17 cellular contexts compared by ENCODE assay signal in the genomic region with DNA sequence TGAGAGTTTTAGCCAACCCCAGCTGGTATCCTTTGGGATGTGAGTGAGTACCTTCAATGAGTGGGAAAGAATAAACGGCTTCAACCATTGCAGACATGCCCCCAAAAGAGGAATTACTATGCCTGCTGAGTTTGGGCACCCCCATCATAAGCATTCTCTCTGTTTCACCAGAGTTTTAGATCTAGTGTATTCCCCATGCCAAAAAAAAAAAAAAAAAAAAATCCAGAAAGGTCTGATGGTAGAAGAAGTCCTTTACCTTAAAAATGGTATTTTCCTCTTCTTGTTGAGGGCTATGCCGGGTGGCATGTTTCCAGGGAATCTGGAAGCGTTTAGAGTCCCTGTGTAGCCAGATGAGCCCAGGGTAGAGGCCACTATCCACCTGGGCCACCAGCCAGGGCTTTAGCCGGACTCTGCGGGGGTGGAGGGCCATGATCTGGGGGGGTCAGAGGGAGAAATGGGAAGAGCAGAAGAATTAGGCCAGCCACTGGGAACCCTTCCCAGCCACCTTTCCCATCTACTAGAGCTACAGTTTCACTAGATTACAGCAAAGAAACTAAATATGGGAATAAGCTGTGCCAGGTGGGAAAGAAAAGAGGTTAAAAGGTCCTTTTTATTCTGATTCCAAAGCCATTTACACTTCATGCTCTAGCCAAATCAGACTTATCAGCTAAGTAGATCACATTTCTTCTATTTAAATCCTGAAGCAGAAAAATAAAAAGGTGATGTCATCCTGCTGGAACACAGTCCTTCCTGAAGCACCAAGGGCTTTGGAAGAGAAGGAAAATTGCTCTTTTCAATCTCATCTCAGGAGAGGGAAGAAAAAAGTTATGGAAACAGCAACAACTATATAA. TPM values are rescaled to one million over a fixed set of nuclear protein-coding genes. Genes with fewer than 3 reads are reported as not detected.
DNase-seq lines count a peak whose midpoint lies in the region; ATAC-seq and TF ChIP-seq lines count a peak whose summit lies in the region.
"Had no signal": no experiment of that assay in that cellular context is flagged by ENCODE, and none has a peak within 500 bp of the region (broad histone marks: within the 10 kb centered on the region; RNA-seq: fewer than 3 reads in every experiment).

No MANE protein-coding gene starts in this region.

- H3K9me3 Mint-ChIP-seq in HFFc6 = no peaks in the 10 kb centered on the region
- H3K9me3 Mint-ChIP-seq: activated T-helper 2 cell treated with anti-CD3 and anti-CD28 coated beads, Interferon-gamma antibody, Interleukin-2, Interleukin-4, amounts not matched to agents 10 μg/mL and 5 μg/mL and 100 μg/mL, durations not matched to agents 14 hours and 24 hours and 36 hours; stimulated activated memory B cell treated with anti-CD40 and anti-IgM and Interleukin-4, amounts not matched to agents 10 μg/mL and 1 μg/mL and 100 μg/mL, for 72 hours had no signal

- H3K4me3 ChIP-seq in astrocyte of the spinal cord (ENCODE audit: low read depth, low read length) (no peak overlapping the region), gastrocnemius medialis (no peak overlapping the region), colonic mucosa (no peak overlapping the region)

- DNase-seq in HFFc6 = peak; percentile 20
- peak; percentile 13 for DNase-seq in astrocyte of the spinal cord (ENCODE audit: low read depth, low spot score)
- peak; percentile 52 for DNase-seq in left ventricle myocardium superior
- peak in 1 of 2 donors; percentile 13 for DNase-seq in gastrocnemius medialis
- no peak for DNase-seq in NCI-H1105 treated with DMSO at 0.1 percent for 48 hours (lab: John Stamatoyannopoulos, UW)
- no peak for DNase-seq in colonic mucosa
- DNase-seq: activated CD4-positive, alpha-beta T cell treated with anti-CD3 and anti-CD28 coated beads, Interleukin-2, amount 50 U/mL, for 4 hours; MM.1S; NCI-H446 treated with DMSO at 0.1 percent for 48 hours had no signal

- peaks cover 38% of the 10 kb centered on the region for H3K4me1 Mint-ChIP-seq in HFFc6 (ENCODE audit: low read depth)

- TF ChIP-seq POLR2A in gastrocnemius medialis (IDR thresholded peaks at IDR 0.05) = no peak

- H3K9me3 ChIP-seq in gastrocnemius medialis = no peaks in the 10 kb centered on the region
- no peaks in the 10 kb centered on the region for H3K9me3 ChIP-seq in colonic mucosa

- H3K4me3 Mint-ChIP-seq in HFFc6 = no peak overlapping the region
- H3K4me3 Mint-ChIP-seq: stimulated activated memory B cell treated with anti-CD40 and anti-IgM and Interleukin-4, amounts not matched to agents 10 μg/mL and 1 μg/mL and 100 μg/mL, for 72 hours had no signal

- peak overlapping the region; percentile 60; the same call in 1 of the 2 replicates for H3K27ac Mint-ChIP-seq in HFFc6
- H3K27ac Mint-ChIP-seq: activated T-helper 2 cell treated with anti-CD3 and anti-CD28 coated beads, Interferon-gamma antibody, Interleukin-2, Interleukin-4, amounts not matched to agents 10 μg/mL and 5 μg/mL and 100 μg/mL, durations not matched to agents 14 hours and 24 hours and 36 hours; stimulated activated memory B cell treated with anti-CD40 and anti-IgM and Interleukin-4, amounts not matched to agents 10 μg/mL and 1 μg/mL and 100 μg/mL, for 72 hours had no signal

- no peak overlapping the region for H3K9ac ChIP-seq in colonic mucosa (ENCODE audit: low read depth in 2 of 2, low read length in 2 of 2)

- in situ Hi-C loops in astrocyte of the spinal cord (cut with HindIII; ENCODE audit: low sequenced_read_pairs) (no loop called here), gastrocnemius medialis (cut with MboI; ENCODE audit: low sequenced_read_pairs in 4 of 4) (no loop called here)

- intact Hi-C loops in left ventricle myocardium superior (cut with micrococcal nuclease) (no loop called here), gastrocnemius medialis (cut with DNase I; ENCODE audit: low total_unique reads) (no loop called here), colonic mucosa (cut with DNase I) (no loop called here)

- no peaks in the 10 kb centered on the region for H3K36me3 ChIP-seq in gastrocnemius medialis
- H3K36me3 ChIP-seq in colonic mucosa = no peaks in the 10 kb centered on the region

- H3K27ac ChIP-seq in gastrocnemius medialis (peak overlapping the region in 3 of 4 donors; percentile 8 to 28 (median 25)), colonic mucosa (no peak overlapping the region)

- TF ChIP-seq CTCF in HFFc6 (IDR thresholded peaks at IDR 0.05) = no peak
- no peak for TF ChIP-seq CTCF in astrocyte of the spinal cord (IDR thresholded peaks at IDR 0.05; ENCODE audit: low read depth, low read length)
- TF ChIP-seq CTCF in gastrocnemius medialis (IDR thresholded peaks at IDR 0.05 in 4 of 5, conservative IDR thresholded peaks at IDR 0.05 in 1 of 5) = no peak
- TF ChIP-seq CTCF in colonic mucosa (IDR thresholded peaks at IDR 0.05) = no peak

- ATAC-seq in left ventricle myocardium superior (peak; percentile 72), gastrocnemius medialis (no peak), GM21529 (IDR thresholded peaks at IDR 0.05; ENCODE audit: unreplicated experiment) (no peak), GM18517 (IDR thresholded peaks at IDR 0.05; ENCODE audit: unreplicated experiment) (no peak)
- ATAC-seq: HCT116; stimulated activated memory B cell treated with anti-CD40 and anti-IgM and Interleukin-4, amounts not matched to agents 10 μg/mL and 1 μg/mL and 100 μg/mL, for 72 hours had no signal

- H3K4me1 ChIP-seq in gastrocnemius medialis = peaks cover 0 to 11% of the 10 kb centered on the region in 2 donors
- no peaks in the 10 kb centered on the region for H3K4me1 ChIP-seq in colonic mucosa

- peaks cover 7 to 11% (median 9%) of the 10 kb centered on the region in 3 donors for H3K27me3 ChIP-seq in gastrocnemius medialis
- H3K27me3 ChIP-seq in colonic mucosa = no peaks in the 10 kb centered on the region

- peaks cover 4% of the 10 kb centered on the region for H3K27me3 Mint-ChIP-seq in HFFc6 (ENCODE audit: insufficient read depth)
- H3K27me3 Mint-ChIP-seq: stimulated activated memory B cell treated with anti-CD40 and anti-IgM and Interleukin-4, amounts not matched to agents 10 μg/mL and 1 μg/mL and 100 μg/mL, for 72 hours had no signal

- H3K36me3 Mint-ChIP-seq in HFFc6 (ENCODE audit: low read depth) = no peaks in the 10 kb centered on the region

RNA-seq across cellular contexts. Expression of a gene that starts 4.7 kb away (rescaled TPM):
- total RNA-seq in HFFc6 (2021; fragmentation: NEBNext Ultra II Directional; extraction: Animal tissue kit (Norgen Biotek cat#: 25700)) = 1 to 10 TPM in 2 of 6 experiments, under 1 TPM in 4; 0.14 to 3.2 (median 0.28) TPM
- total RNA-seq in left ventricle myocardium superior (48.5 TPM), gastrocnemius medialis (1 to 10 TPM in 1 of 4 donors, under 1 TPM in 3; 0.31 to 1.7 (median 0.49) TPM), colonic mucosa (100 to 1,000 TPM in 1 of 2 donors, 10 to 100 TPM in 1; 87.5 to 133 TPM)
- total RNA-seq: T-helper 2 cell treated with Interferon-gamma antibody and Interleukin-4, amounts not matched to agents 100 ng/mL and 5 ng/mL, for 36 hours had no signal

RNA-seq across cellular contexts. Expression of a gene that starts 16.9 kb away (rescaled TPM):
- 1 to 10 TPM; 1.8 to 2.7 (median 2.4) TPM for total RNA-seq in HFFc6 (2021; fragmentation: NEBNext Ultra II Directional; extraction: Animal tissue kit (Norgen Biotek cat#: 25700))
- total RNA-seq in left ventricle myocardium superior = 2.0 TPM
- under 1 TPM; 0.38 to 0.82 (median 0.54) TPM for total RNA-seq in gastrocnemius medialis
- total RNA-seq in colonic mucosa = 1 to 10 TPM; 2.2 to 2.9 TPM

RNA-seq across cellular contexts. Expression of a gene that starts 26.6 kb away (rescaled TPM):
- 10 to 100 TPM in 4 of 6 experiments, 1 to 10 TPM in 2; 9.0 to 18.5 (median 16.2) TPM for total RNA-seq in HFFc6 (2021; fragmentation: NEBNext Ultra II Directional; extraction: Animal tissue kit (Norgen Biotek cat#: 25700))
- 2.5 TPM for total RNA-seq in left ventricle myocardium superior
- total RNA-seq in gastrocnemius medialis = 1 to 10 TPM; 3.9 to 4.6 (median 4.2) TPM
- total RNA-seq in colonic mucosa = 1 to 10 TPM; 5.2 to 6.4 TPM

RNA-seq across cellular contexts. Expression of a gene that starts 45.4 kb away (rescaled TPM):
- total RNA-seq in HFFc6 (2021; fragmentation: NEBNext Ultra II Directional; extraction: Animal tissue kit (Norgen Biotek cat#: 25700)) = under 1 TPM in 1 of 6 experiments, not detected in 5; 0.24 TPM
- total RNA-seq in left ventricle myocardium superior = 1.9 TPM
- total RNA-seq in gastrocnemius medialis = 1 to 10 TPM in 1 of 4 donors, under 1 TPM in 2, not detected in 1; 0.16 to 1.5 (median 0.35) TPM
- total RNA-seq in colonic mucosa = 1 to 10 TPM; 2.0 to 3.2 TPM
- total RNA-seq: bronchial epithelial cell, epithelial cell of proximal tubule had no signal

Comparison
In these comparisons a context has a peak if more than half of its experiments do, and no peak if none do; other contexts are left out.
1. DNase-seq: peak in HFFc6 (single experiment), astrocyte of the spinal cord (single experiment) and left ventricle myocardium superior (single experiment); none in NCI-H1105 treated with DMSO at 0.1 percent for 48 hours (single experiment) and colonic mucosa (single experiment).
2. RNA of a gene that starts 4.7 kb away (total RNA-seq): 87.5 to 133 TPM in colonic mucosa and 48.5 TPM in left ventricle myocardium superior (single experiment); 0.31 to 1.7 TPM in gastrocnemius medialis and 0.14 to 3.2 TPM in HFFc6; every median in the first group is over 10 times any median in the second.